ENCODE assay signal across 9 cellular contexts in genomic region chr15:31459011-31459748, GRCh38.
DNase-seq lines count a peak whose midpoint lies in the region; ATAC-seq and TF ChIP-seq lines count a peak whose summit lies in the region.
"Had no signal": no experiment of that assay in that cellular context is flagged by ENCODE, and none has a peak within 500 bp of the region (broad histone marks: within the 10 kb centered on the region; RNA-seq: fewer than 3 reads in every experiment).

No MANE protein-coding gene starts in this region.

- H3K27ac ChIP-seq in right atrium auricular region (no peak overlapping the region), upper lobe of right lung (no peak overlapping the region), colonic mucosa (no peak overlapping the region)
- H3K27ac ChIP-seq: C4-2B had no signal

- H3K27me3 Mint-ChIP-seq in activated naive CD4-positive, alpha-beta T cell treated with anti-CD3 and anti-CD28 coated beads, Interleukin-2, amount 10 ng/mL, durations not matched to agents 7 days and 5 days = peaks cover 6% of the 10 kb centered on the region

- no peak overlapping the region for H3K9ac ChIP-seq in colonic mucosa (ENCODE audit: low read depth in 2 of 2, low read length in 2 of 2)

- H3K4me3 ChIP-seq in right atrium auricular region (no peak overlapping the region), upper lobe of right lung (no peak overlapping the region), colonic mucosa (no peak overlapping the region)

- H3K4me1 ChIP-seq in right atrium auricular region (peaks cover 0 to 4% of the 10 kb centered on the region in 2 donors), upper lobe of right lung (no peaks in the 10 kb centered on the region), colonic mucosa (no peaks in the 10 kb centered on the region)

- H3K27ac Mint-ChIP-seq in activated naive CD4-positive, alpha-beta T cell treated with anti-CD3 and anti-CD28 coated beads, Interleukin-2, amount 10 ng/mL, durations not matched to agents 7 days and 5 days = peak overlapping the region; percentile 21

- TF ChIP-seq CTCF in right atrium auricular region (IDR thresholded peaks at IDR 0.05) (no peak), upper lobe of right lung (IDR thresholded peaks at IDR 0.05) (no peak), colonic mucosa (IDR thresholded peaks at IDR 0.05) (no peak)

- no peaks in the 10 kb centered on the region for H3K27me3 ChIP-seq in right atrium auricular region
- H3K27me3 ChIP-seq in upper lobe of right lung = no peaks in the 10 kb centered on the region
- no peaks in the 10 kb centered on the region for H3K27me3 ChIP-seq in colonic mucosa

- intact Hi-C loops in left cardiac atrium (cut with DNase I) = no loop called here
- intact Hi-C loops in upper lobe of right lung (cut with DNase I) = no loop called here
- intact Hi-C loops in colonic mucosa (cut with DNase I) = no loop called here

- no peak for ATAC-seq in left cardiac atrium
- ATAC-seq in HG03378 (IDR thresholded peaks at IDR 0.05; ENCODE audit: unreplicated experiment) = peak; percentile 97
- no peak for ATAC-seq in upper lobe of right lung

- peaks cover 6% of the 10 kb centered on the region for H3K36me3 Mint-ChIP-seq in activated naive CD4-positive, alpha-beta T cell treated with anti-CD3 and anti-CD28 coated beads, Interleukin-2, amount 10 ng/mL, durations not matched to agents 7 days and 5 days

- in situ Hi-C loops in ACHN (cut with HindIII; ENCODE audit: low pct_ligation_motif_present, low pct_unique_long_range_greater_than_20kb, low sequenced_read_pairs) = no loop called here

- CTCF ChIA-PET in activated naive CD4-positive, alpha-beta T cell treated with anti-CD3 and anti-CD28 coated beads, Interleukin-2, amount 10 ng/mL, durations not matched to agents 7 days and 5 days (lab: Charles Lee) = interaction anchor here (0.6 to 3.6 kb wide), 10 partner anchors 9 to 258 kb away, joined by 3 to 14 read pairs (median 4); no protein-coding TSS in a partner anchor

- peaks cover 9% of the 10 kb centered on the region for H3K9me3 Mint-ChIP-seq in activated naive CD4-positive, alpha-beta T cell treated with anti-CD3 and anti-CD28 coated beads, Interleukin-2, amount 10 ng/mL, durations not matched to agents 7 days and 5 days

- no peak overlapping the region for H3K4me3 Mint-ChIP-seq in activated naive CD4-positive, alpha-beta T cell treated with anti-CD3 and anti-CD28 coated beads, Interleukin-2, amount 10 ng/mL, durations not matched to agents 7 days and 5 days

- H3K9me3 ChIP-seq in right atrium auricular region = peaks cover 0 to 8% of the 10 kb centered on the region in 2 donors
- no peaks in the 10 kb centered on the region for H3K9me3 ChIP-seq in upper lobe of right lung
- no peaks in the 10 kb centered on the region for H3K9me3 ChIP-seq in colonic mucosa

- H3K4me1 Mint-ChIP-seq in activated naive CD4-positive, alpha-beta T cell treated with anti-CD3 and anti-CD28 coated beads, Interleukin-2, amount 10 ng/mL, durations not matched to agents 7 days and 5 days = peaks cover 25% of the 10 kb centered on the region

- DNase-seq in right atrium auricular region (ENCODE audit: low spot score) = peak; percentile 48
- DNase-seq in left cardiac atrium = no peak
- DNase-seq in activated naive CD4-positive, alpha-beta T cell treated with anti-CD3 and anti-CD28 coated beads, Interleukin-2, amount 10 ng/mL, durations not matched to agents 7 days and 5 days = peak; percentile 14
- DNase-seq in upper lobe of right lung = peak; percentile 19
- DNase-seq in colonic mucosa = no peak
- DNase-seq in pons (ENCODE audit: low spot score) = no peak
- no peak for DNase-seq in ACHN

- H3K36me3 ChIP-seq in right atrium auricular region (no peaks in the 10 kb centered on the region), upper lobe of right lung (no peaks in the 10 kb centered on the region), colonic mucosa (no peaks in the 10 kb centered on the region)

Comparison
In these comparisons a context has a peak if more than half of its experiments do, and no peak if none do; other contexts are left out.
1. DNase-seq: peak in right atrium auricular region (single experiment), activated naive CD4-positive, alpha-beta T cell treated with anti-CD3 and anti-CD28 coated beads, Interleukin-2, amount 10 ng/mL, durations not matched to agents 7 days and 5 days (single experiment) and upper lobe of right lung (single experiment); none in left cardiac atrium (single experiment), colonic mucosa (single experiment), pons (single experiment) and ACHN (single experiment).